ENCODE assay signal across 8 cellular contexts in genomic region chr6:156719720-156720563, GRCh38. TPM values are rescaled to one million over a fixed set of nuclear protein-coding genes. Genes with fewer than 3 reads are reported as not detected.
A peak's percentile ranks its signal among the peaks of the same experiment; 100 is the strongest.
DNase-seq lines count a peak whose midpoint lies in the region; ATAC-seq, FAIRE-seq and TF ChIP-seq lines count a peak whose summit lies in the region.

No MANE protein-coding gene starts in this region.

- peak overlapping the region; percentile 25 for H3K4me2 ChIP-seq in endothelial cell of umbilical vein (ENCODE audit: insufficient read depth, low read length)

- no peaks in the 10 kb centered on the region for H3K79me2 ChIP-seq in endothelial cell of umbilical vein (ENCODE audit: control insufficient read depth, insufficient read depth, low read length)

- no peak overlapping the region for H3K27ac ChIP-seq in endothelial cell of umbilical vein (ENCODE audit: insufficient read depth, low read depth, low read length)

- peak overlapping the region; percentile 92 for H2AFZ ChIP-seq in endothelial cell of umbilical vein (ENCODE audit: low read depth, low read length)

- H4K20me1 ChIP-seq in endothelial cell of umbilical vein (replicated peaks; ENCODE audit: control insufficient read depth, extremely low read depth, insufficient read depth, low read length), result no peaks in the 10 kb centered on the region

- TF ChIP-seq CTCF in GM12875 (IDR thresholded peaks at IDR 0.05; ENCODE audit: borderline replicate concordance, insufficient read depth, low read depth, low read length), result no peak
- TF ChIP-seq CTCF in endothelial cell of umbilical vein (IDR thresholded peaks at IDR 0.05; ENCODE audit: extremely low read depth in 1 of 2, insufficient read depth in 1 of 2, low read depth in 1 of 2, low read length in 2 of 2), result no peak

- H3K9ac ChIP-seq in endothelial cell of umbilical vein (replicated peaks; ENCODE audit: extremely low read depth, insufficient read depth, low read length) (peak overlapping the region; percentile 14), mucosa of stomach (ENCODE audit: low read length) (peak overlapping the region; percentile 77)

- peak; percentile 74 for FAIRE-seq in endothelial cell of umbilical vein (lab: Jason Lieb, UNC)

- no peaks in the 10 kb centered on the region for H3K9me1 ChIP-seq in endothelial cell of umbilical vein (replicated peaks; ENCODE audit: control insufficient read depth, extremely low read depth, insufficient read depth, low read length)

- peak overlapping the region; percentile 24 for H3K4me3 ChIP-seq in GM12875 (ENCODE audit: low read depth, low read length)
- H3K4me3 ChIP-seq in endothelial cell of umbilical vein (replicated peaks in 1 of 3; ENCODE audit: insufficient read depth in 1 of 3, low read depth in 1 of 3, low read length in 3 of 3), result peak overlapping the region in 2 of 3 experiments; percentile 2 to 17
- H3K4me3 ChIP-seq in mucosa of stomach (ENCODE audit: low read length), result peak overlapping the region; percentile 34

- H3K27me3 ChIP-seq in endothelial cell of umbilical vein (ENCODE audit: control insufficient read depth in 2 of 2, insufficient read depth in 2 of 2, low read length in 2 of 2) (peaks cover 0 to under 1% of the 10 kb centered on the region in 2 experiments), mucosa of stomach (ENCODE audit: control insufficient read depth, insufficient read depth, low read length) (no peaks in the 10 kb centered on the region)

- peak; percentile 62 for DNase-seq in NCI-H2227 (lab: John Stamatoyannopoulos, UW; ENCODE audit: unreplicated experiment)
- peak; percentile 80 for DNase-seq in activated CD8-positive, alpha-beta memory T cell treated with anti-CD3 and anti-CD28 coated beads, Interleukin-2, amount 50 U/mL, for 48 hours
- DNase-seq in endothelial cell of umbilical vein (ENCODE audit: low read depth, low spot score), result peak; percentile 65
- DNase-seq in stimulated activated CD8-positive, alpha-beta memory T cell treated with anti-CD3 and anti-CD28 coated beads, Interleukin-4, amount 100 ng/mL, for 4 hours (ENCODE audit: low read depth in 2 of 2, low spot score in 1 of 2), result peak; percentile 10 to 57
- DNase-seq in A172 (ENCODE audit: low spot score), result no peak

- H3K9me3 ChIP-seq in endothelial cell of umbilical vein (replicated peaks; ENCODE audit: control insufficient read depth, insufficient read depth, low read length) (no peaks in the 10 kb centered on the region), mucosa of stomach (ENCODE audit: control insufficient read depth, low read length) (no peaks in the 10 kb centered on the region)

- dilution Hi-C loops in endothelial cell of umbilical vein (cut with MboI; ENCODE audit: extremely low pct_ligation_motif_present, low sequenced_read_pairs), result no loop called here

- TF ChIP-seq POLR2A in endothelial cell of umbilical vein (IDR thresholded peaks at IDR 0.05; ENCODE audit: low read depth, low read length), result no peak

- peaks cover 3% of the 10 kb centered on the region for H3K4me1 ChIP-seq in endothelial cell of umbilical vein (ENCODE audit: control insufficient read depth, extremely low read depth, insufficient read depth, low read length)
- H3K4me1 ChIP-seq in mucosa of stomach (ENCODE audit: control insufficient read depth, insufficient read depth, low read length), result peaks cover 35% of the 10 kb centered on the region

- CTCF ChIA-PET in endothelial cell of umbilical vein (lab: Charles Lee), result interaction anchor here (0.8 to 2.1 kb wide), 4 partner anchors 10 to 50 kb away, joined by 3 to 7 read pairs (median 4); no protein-coding TSS in a partner anchor

- peak; percentile 86 for ATAC-seq in HG02588 (IDR thresholded peaks at IDR 0.05; ENCODE audit: unreplicated experiment)

- H3K36me3 ChIP-seq in endothelial cell of umbilical vein (ENCODE audit: control insufficient read depth in 2 of 2, extremely low read depth in 1 of 2, insufficient read depth in 2 of 2, low read length in 2 of 2) (no peaks in the 10 kb centered on the region), mucosa of stomach (ENCODE audit: control insufficient read depth, insufficient read depth, low read length) (no peaks in the 10 kb centered on the region)

- intact Hi-C loops in endothelial cell of umbilical vein (cut with micrococcal nuclease), result no loop called here

- no TSS peak for BruUV-seq in endothelial cell of umbilical vein (replicated peaks; lab: Mats Ljungman, UMichigan)

- POLR2A ChIA-PET in endothelial cell of umbilical vein (lab: Charles Lee), result no interaction called here

TF ChIP-seq in endothelial cell of umbilical vein, 7 proteins besides CTCF, POLR2A, EP300 and RAD21:
- TF ChIP-seq POLR2AphosphoS5 (IDR thresholded peaks at IDR 0.05; ENCODE audit: insufficient read depth, low read depth, low read length) (no peak), MYC (IDR thresholded peaks at IDR 0.05; ENCODE audit: low read depth, low read length) (no peak), MAX (IDR thresholded peaks at IDR 0.05; ENCODE audit: insufficient read depth, insufficient read length) (peak; percentile 25)

RNA-seq across cellular contexts. Expression of gene ARID1B, which starts 57.2 kb away (rescaled TPM):
- 81.3 and 89.5 TPM in 2 replicates for total RNA-seq in endothelial cell of umbilical vein
- polyA plus RNA-seq in endothelial cell of umbilical vein, result 19.9 and 21.8 TPM in 2 replicates
- 23.4 and 24.0 TPM in 2 replicates for polyA plus RNA-seq in endothelial cell of umbilical vein (2011; cell fraction: cytosol; rRNA removed)
- 77.1 and 78.2 TPM in 2 replicates for polyA plus RNA-seq in endothelial cell of umbilical vein (2011; cell fraction: nucleus; rRNA removed)
- polyA plus RNA-seq in endothelial cell of umbilical vein (2012), result 25.7 and 28.8 TPM in 2 replicates
- 154 and 179 TPM in 2 replicates for polyA minus RNA-seq in endothelial cell of umbilical vein
- 26.9 TPM for polyA minus RNA-seq in endothelial cell of umbilical vein (2011; cell fraction: cytosol; rRNA and poly(A)+ RNA removed)
- 366 and 441 TPM in 2 replicates for polyA minus RNA-seq in endothelial cell of umbilical vein (2011; cell fraction: nucleus; rRNA and poly(A)+ RNA removed)
- 13.8 and 14.4 TPM in 2 replicates for total RNA-seq in A172 (2014; rRNA removed; shearing (Covaris generic))
